ENCODE assay signal across 8 cellular contexts in the genomic region with DNA sequence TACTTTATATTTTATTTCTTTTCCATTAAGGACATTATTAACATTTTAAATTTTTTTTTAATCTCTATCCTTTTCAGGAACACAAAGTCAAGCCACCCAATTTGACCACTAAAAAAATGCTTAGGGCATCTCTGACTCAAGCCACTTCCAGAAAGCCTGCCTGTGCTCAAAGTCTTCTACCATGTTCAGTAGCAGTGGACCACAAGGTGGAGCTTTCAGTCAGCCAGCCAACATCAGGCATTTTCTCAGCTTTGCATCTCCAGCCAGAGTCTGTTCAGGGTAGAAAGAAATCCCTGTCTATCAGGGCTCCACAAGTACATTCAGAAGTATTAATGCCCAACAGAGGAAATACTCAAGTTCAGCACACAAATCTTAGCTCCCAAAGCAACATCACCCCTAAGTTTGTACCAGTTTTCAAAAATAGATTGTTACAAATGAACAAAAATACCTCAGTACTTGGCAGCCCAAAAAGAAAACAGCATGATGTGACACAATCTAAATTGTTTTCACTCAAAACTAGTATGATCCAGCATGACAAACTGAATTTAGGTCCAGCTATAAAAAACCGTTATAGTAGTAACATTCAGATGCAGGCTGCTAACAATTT. TPM values are rescaled to one million over a fixed set of nuclear protein-coding genes. Genes with fewer than 3 reads are reported as not detected.
DNase-seq lines count a peak whose midpoint lies in the region; ATAC-seq and TF ChIP-seq lines count a peak whose summit lies in the region.

No MANE protein-coding gene starts in this region.

- TF ChIP-seq CTCF in GM12875 (IDR thresholded peaks at IDR 0.05; ENCODE audit: borderline replicate concordance, insufficient read depth, low read depth, low read length) (peak; percentile 62; the same call in 1 of the 2 replicates), epithelial cell of esophagus (IDR thresholded peaks at IDR 0.05; ENCODE audit: insufficient read depth, low read depth, low read length, missing control alignments) (peak; percentile 95), mucosa of descending colon (IDR thresholded peaks at IDR 0.05) (peak; percentile 36), thyroid gland (IDR thresholded peaks at IDR 0.05) (peak; percentile 11 to 83 (median 69))

- no peak overlapping the region for H3K4me3 Mint-ChIP-seq in activated CD4-positive, alpha-beta memory T cell treated with anti-CD3 and anti-CD28 coated beads for 36 hours

- H3K36me3 Mint-ChIP-seq in activated CD4-positive, alpha-beta memory T cell treated with anti-CD3 and anti-CD28 coated beads for 36 hours = no peaks in the 10 kb centered on the region

- H3K4me3 ChIP-seq in GM12875 (ENCODE audit: low read depth, low read length) = no peak overlapping the region
- H3K4me3 ChIP-seq in epithelial cell of esophagus (ENCODE audit: low read length) = no peak overlapping the region
- no peak overlapping the region for H3K4me3 ChIP-seq in mucosa of descending colon
- no peak overlapping the region for H3K4me3 ChIP-seq in thyroid gland (replicated peaks in 1 of 3)

- peak; percentile 66 for DNase-seq in ACHN
- DNase-seq in NCI-H524 (lab: John Stamatoyannopoulos, UW) = peak; percentile 30 to 55
- peak; percentile 58 for DNase-seq in activated CD4-positive, alpha-beta memory T cell treated with anti-CD3 and anti-CD28 coated beads for 36 hours
- peak; percentile 79 for DNase-seq in epithelial cell of esophagus (ENCODE audit: low read depth)
- peak in 2 of 3 donors; percentile 48 to 84 for DNase-seq in mucosa of descending colon
- peak; percentile 66 to 67 for DNase-seq in thyroid gland

- in situ Hi-C loops in ACHN (cut with HindIII; ENCODE audit: low pct_ligation_motif_present, low pct_unique_long_range_greater_than_20kb, low sequenced_read_pairs) = no loop called here

- 62 to 72% methylated on average over 1 of the region's 1 CpG for WGBS in thyroid gland, 2 donors

- H3K27ac ChIP-seq in thyroid gland = no peak overlapping the region

- ATAC-seq in HG03108 (IDR thresholded peaks at IDR 0.05; ENCODE audit: unreplicated experiment) (peak; percentile 40), mucosa of descending colon (peak; percentile 89)

- no peaks in the 10 kb centered on the region for H3K9me3 Mint-ChIP-seq in activated CD4-positive, alpha-beta memory T cell treated with anti-CD3 and anti-CD28 coated beads for 36 hours

- POLR2A ChIA-PET in activated CD4-positive, alpha-beta memory T cell treated with anti-CD3 and anti-CD28 coated beads for 36 hours (lab: Charles Lee) = no interaction called here

- no peaks in the 10 kb centered on the region for H3K36me3 ChIP-seq in mucosa of descending colon (ENCODE audit: low read depth)
- no peaks in the 10 kb centered on the region for H3K36me3 ChIP-seq in thyroid gland

- H3K9me3 ChIP-seq in mucosa of descending colon (no peaks in the 10 kb centered on the region), thyroid gland (no peaks in the 10 kb centered on the region)

- CTCF ChIA-PET in activated CD4-positive, alpha-beta memory T cell treated with anti-CD3 and anti-CD28 coated beads for 36 hours (lab: Charles Lee) = interaction anchor here (0.7 to 7.9 kb wide), 14 partner anchors 9 to 313 kb away, joined by 3 to 103 read pairs (median 5); partner anchors contain the start of gene CNDP2

- no peaks in the 10 kb centered on the region for H3K27me3 ChIP-seq in thyroid gland

- intact Hi-C loops in activated CD4-positive, alpha-beta memory T cell treated with anti-CD3 and anti-CD28 coated beads for 36 hours (cut with micrococcal nuclease) = loop anchor here (1.0 kb wide), 2 partner anchors 140 to 199 kb away; no protein-coding TSS in a partner anchor
- intact Hi-C loops in mucosa of descending colon (cut with DNase I, micrococcal nuclease) (loop anchor here (2.0 to 10.0 kb wide), 4 partner anchors 140 to 204 kb away; partner anchors contain the start of gene CNDP2 (in 1 of the 2)), thyroid gland (cut with DNase I) (loop anchor here (2.0 to 5.0 kb wide), 2 partner anchors 139 to 202 kb away; no protein-coding TSS in a partner anchor)

- H3K27me3 Mint-ChIP-seq in activated CD4-positive, alpha-beta memory T cell treated with anti-CD3 and anti-CD28 coated beads for 36 hours = peaks cover 1% of the 10 kb centered on the region

- H3K4me1 ChIP-seq in mucosa of descending colon (ENCODE audit: low read depth) = peaks cover 6% of the 10 kb centered on the region
- no peaks in the 10 kb centered on the region for H3K4me1 ChIP-seq in thyroid gland

- H3K4me1 Mint-ChIP-seq in activated CD4-positive, alpha-beta memory T cell treated with anti-CD3 and anti-CD28 coated beads for 36 hours (ENCODE audit: low read depth) = peaks cover 6% of the 10 kb centered on the region

- H3K27ac Mint-ChIP-seq in activated CD4-positive, alpha-beta memory T cell treated with anti-CD3 and anti-CD28 coated beads for 36 hours = no peak overlapping the region

- TF ChIP-seq POLR2A in thyroid gland (IDR thresholded peaks at IDR 0.05) = no peak

RNA-seq across cellular contexts. Expression of gene C18orf63, which starts 37.6 kb away (rescaled TPM):
- not detected for total RNA-seq in activated CD4-positive, alpha-beta memory T cell treated with anti-CD3 and anti-CD28 coated beads for 36 hours
- total RNA-seq in mucosa of descending colon (not detected), thyroid gland (not detected)

Comparison
In these comparisons a context has a peak if more than half of its experiments do, and no peak if none do; other contexts are left out.
1. CTCF ChIP-seq: peak in every context shown above with its lines; median percentile 95 in epithelial cell of esophagus; 69 in thyroid gland; 62 in GM12875; 36 in mucosa of descending colon.